16 cellular contexts compared by ENCODE assay signal in genomic region chr3:195079636-195080035, GRCh38.
DNase-seq lines count a peak whose midpoint lies in the region; ATAC-seq, FAIRE-seq and TF ChIP-seq lines count a peak whose summit lies in the region.
"Had no signal": no experiment of that assay in that cellular context is flagged by ENCODE, and none has a peak within 500 bp of the region (broad histone marks: within the 10 kb centered on the region; RNA-seq: fewer than 3 reads in every experiment).

No MANE protein-coding gene starts in this region.

- FAIRE-seq in astrocyte (lab: Jason Lieb, UNC) = no peak

- H3K14ac ChIP-seq in H9 (ENCODE audit: insufficient read depth, low read length) = no peak overlapping the region

- DNase-seq in AG08395 (ENCODE audit: low spot score) = peak; percentile 31
- DNase-seq in H9 = no peak
- DNase-seq in astrocyte (ENCODE audit: low read depth) = no peak
- DNase-seq in lung (ENCODE audit: low spot score) = no peak
- no peak for DNase-seq in activated naive CD4-positive, alpha-beta T cell (lab: John Stamatoyannopoulos, UW)
- DNase-seq in lower leg skin (ENCODE audit: low spot score in 2 of 2) = no peak
- no peak for DNase-seq in stimulated activated CD4-positive, alpha-beta T cell treated with anti-CD3 and anti-CD28 coated beads, Interleukin-4, amount 100 ng/mL, for 4 hours
- DNase-seq: anterior cingulate cortex, NCI-H187, SHP77 treated with DMSO at 0.1 percent for 48 hours, T1000 had no signal

- no peak overlapping the region for H3K27ac ChIP-seq in H9 (ENCODE audit: insufficient read length, low read depth, low read length)
- no peak overlapping the region for H3K27ac ChIP-seq in astrocyte (ENCODE audit: low read depth, low read length)
- peak overlapping the region; percentile 27 to 56 for H3K27ac ChIP-seq in lung (ENCODE audit: low read depth in 1 of 2, low read length in 1 of 2)
- H3K27ac ChIP-seq: KMS-11, neutrophil had no signal

- no peak overlapping the region for H2AK5ac ChIP-seq in H9 (ENCODE audit: insufficient read length, low read length)

- H3K36me3 Mint-ChIP-seq in H9 (ENCODE audit: insufficient read depth in 1 of 3, low read depth in 3 of 3) = peaks cover 0 to 1% (median 0%) of the 10 kb centered on the region in 3 experiments; a peak in 2 of 7 replicates
- H3K36me3 Mint-ChIP-seq in astrocyte (ENCODE audit: low read depth, unreplicated experiment) = peaks cover 4% of the 10 kb centered on the region

- no peaks in the 10 kb centered on the region for H3K27me3 Mint-ChIP-seq in H9 (ENCODE audit: low read depth)
- H3K27me3 Mint-ChIP-seq in astrocyte (ENCODE audit: low read depth, unreplicated experiment) = peaks cover 7% of the 10 kb centered on the region

- H3K9ac ChIP-seq in H9 (ENCODE audit: extremely low read depth, insufficient read length, low read length) (no peak overlapping the region), astrocyte (ENCODE audit: low read length) (no peak overlapping the region)
- H3K9ac ChIP-seq: KMS-11 had no signal

- no CpG with 5 or more reads among the region's 5 CpGs for WGBS in H9 (ENCODE audit: extremely low coverage, insufficient read length, low lambda C conversion rate)
- 53 to 65% methylated on average over 5 of the region's 5 CpGs for WGBS in lung, 2 donors
- WGBS in lower leg skin, 2 donors = 71 to 74% methylated on average over 5 of the region's 5 CpGs

- H3K9me3 ChIP-seq in H9 (ENCODE audit: control insufficient read depth, low read depth, low read length) = no peaks in the 10 kb centered on the region
- H3K9me3 ChIP-seq in astrocyte (ENCODE audit: insufficient read depth, low read depth, low read length) = no peaks in the 10 kb centered on the region
- no peaks in the 10 kb centered on the region for H3K9me3 ChIP-seq in lung (ENCODE audit: control insufficient read depth in 2 of 2, insufficient read depth in 1 of 2, low read length in 1 of 2)
- H3K9me3 ChIP-seq: neutrophil had no signal

- no peak overlapping the region for H2BK12ac ChIP-seq in H9 (ENCODE audit: insufficient read length, low read depth, low read length)

- H3K4me1 Mint-ChIP-seq in H9 (peaks cover 32 to 52% of the 10 kb centered on the region in 2 experiments), astrocyte (ENCODE audit: low read depth, unreplicated experiment) (peaks cover 18% of the 10 kb centered on the region)

- H3K23ac ChIP-seq in H9 (ENCODE audit: insufficient read length, low read depth, low read length) = no peak overlapping the region

- TF ChIP-seq CTCF in H9 (conservative IDR thresholded peaks at IDR 0.05) = no peak
- no peak for TF ChIP-seq CTCF in astrocyte (IDR thresholded peaks at IDR 0.05; ENCODE audit: insufficient read depth, low read depth, low read length)
- TF ChIP-seq CTCF in lung (IDR thresholded peaks at IDR 0.05; ENCODE audit: control extremely low read depth, extremely low read depth) = no peak
- TF ChIP-seq CTCF in lower leg skin (IDR thresholded peaks at IDR 0.05) = no peak

- H3K79me2 ChIP-seq in H9 (ENCODE audit: insufficient read depth, low read length) = no peaks in the 10 kb centered on the region
- no peaks in the 10 kb centered on the region for H3K79me2 ChIP-seq in astrocyte (ENCODE audit: insufficient read depth, low read length)

- H3K27me3 ChIP-seq in H9 (ENCODE audit: insufficient read depth, low read length) (no peaks in the 10 kb centered on the region), astrocyte (ENCODE audit: insufficient read depth, low read length) (no peaks in the 10 kb centered on the region), lung (ENCODE audit: control insufficient read depth, insufficient read depth) (no peaks in the 10 kb centered on the region)
- H3K27me3 ChIP-seq: neutrophil had no signal

- no peak overlapping the region for H3K18ac ChIP-seq in H9 (ENCODE audit: insufficient read length, low read depth, low read length)

- H2BK20ac ChIP-seq in H9 (ENCODE audit: low read depth, low read length, poor library complexity, severe bottlenecking) = no peak overlapping the region

- H2AFZ ChIP-seq in H9 (ENCODE audit: low read length) (no peak overlapping the region), astrocyte (ENCODE audit: low read depth, low read length) (no peak overlapping the region)

- no peak overlapping the region for H2BK5ac ChIP-seq in H9 (ENCODE audit: insufficient read length, low read length)

- H3T11ph ChIP-seq in H9 (ENCODE audit: low read length) = no peak overlapping the region

- no peak overlapping the region for H3K4ac ChIP-seq in H9 (ENCODE audit: low read depth, low read length)

- H2BK15ac ChIP-seq in H9 (ENCODE audit: low read depth, low read length) = no peak overlapping the region

- no peaks in the 10 kb centered on the region for H3K79me1 ChIP-seq in H9 (ENCODE audit: insufficient read depth, low read depth, low read length, poor library complexity, severe bottlenecking)

- H3K9me3 Mint-ChIP-seq in H9 = no peaks in the 10 kb centered on the region; a peak in 1 of 5 replicates
- no peaks in the 10 kb centered on the region for H3K9me3 Mint-ChIP-seq in astrocyte (ENCODE audit: unreplicated experiment)
- H3K9me3 Mint-ChIP-seq: activated T-helper 2 cell treated with anti-CD3 and anti-CD28 coated beads, Interferon-gamma antibody, Interleukin-2, Interleukin-4, amounts not matched to agents 10 μg/mL and 5 μg/mL and 100 μg/mL, durations not matched to agents 14 hours and 24 hours and 36 hours had no signal

- no peak overlapping the region for H2BK120ac ChIP-seq in H9 (ENCODE audit: low read depth, low read length, poor library complexity, severe bottlenecking)

- H3K4me3 Mint-ChIP-seq in H9 (peak overlapping the region in 1 of 2 experiments; percentile 10; a peak in 1 of 5 replicates), astrocyte (ENCODE audit: unreplicated experiment) (peak overlapping the region; percentile 18)

- H3K4me3 ChIP-seq in astrocyte (ENCODE audit: insufficient read depth, low read depth, low read length) (no peak overlapping the region), lung (no peak overlapping the region), lower leg skin (ENCODE audit: low read depth, poor library complexity, severe bottlenecking) (no peak overlapping the region)
- H3K4me3 ChIP-seq: skin epidermis had no signal

- no peaks in the 10 kb centered on the region for H3K23me2 ChIP-seq in H9 (ENCODE audit: insufficient read length, low read depth, low read length, poor library complexity, severe bottlenecking)

- no peak overlapping the region for H4K5ac ChIP-seq in H9 (ENCODE audit: insufficient read length, low read depth, low read length)

- no peak overlapping the region for H3K4me2 ChIP-seq in H9 (ENCODE audit: insufficient read depth, insufficient read length, low read length)
- H3K4me2 ChIP-seq in astrocyte (ENCODE audit: low read length) = no peak overlapping the region
- H3K4me2 ChIP-seq: KMS-11 had no signal

- ATAC-seq in lung (ENCODE audit: insufficient read depth, low FRiP score) (no peak), HG03439 (IDR thresholded peaks at IDR 0.05; ENCODE audit: unreplicated experiment) (no peak)

- no peak overlapping the region for H3K56ac ChIP-seq in H9 (ENCODE audit: insufficient read length, low read depth, low read length)

- H3K27ac Mint-ChIP-seq in H9 = peak overlapping the region; percentile 15 to 35 (median 21); a peak in 5 of 7 replicates
- H3K27ac Mint-ChIP-seq in astrocyte (ENCODE audit: unreplicated experiment) = no peak overlapping the region
- H3K27ac Mint-ChIP-seq: activated T-helper 2 cell treated with anti-CD3 and anti-CD28 coated beads, Interferon-gamma antibody, Interleukin-2, Interleukin-4, amounts not matched to agents 10 μg/mL and 5 μg/mL and 100 μg/mL, durations not matched to agents 14 hours and 24 hours and 36 hours had no signal

- H3K4me1 ChIP-seq in H9 (ENCODE audit: insufficient read depth, low read length) (no peaks in the 10 kb centered on the region; the same call in 1 of the 2 replicates), astrocyte (ENCODE audit: insufficient read depth, low read length) (peaks cover 9% of the 10 kb centered on the region), lung (ENCODE audit: control insufficient read depth in 2 of 2, insufficient read depth in 2 of 2, low read length in 2 of 2) (peaks cover 10 to 17% of the 10 kb centered on the region in 2 donors)

- intact Hi-C loops in lower leg skin (cut with DNase I; ENCODE audit: low total_unique reads) = no loop called here

- no peak for TF ChIP-seq POLR2A in lower leg skin (IDR thresholded peaks at IDR 0.05)

- H4K20me1 ChIP-seq in H9 (ENCODE audit: control insufficient read depth, insufficient read depth, insufficient read length) (no peaks in the 10 kb centered on the region), astrocyte (ENCODE audit: insufficient read depth, low read length) (peaks cover 45% of the 10 kb centered on the region)

- no peak overlapping the region for H4K91ac ChIP-seq in H9 (ENCODE audit: insufficient read length, low read depth, low read length)

- no peak overlapping the region for H4K8ac ChIP-seq in H9 (replicated peaks; ENCODE audit: insufficient read length, low read depth, low read length)

- no peaks in the 10 kb centered on the region for H3K36me3 ChIP-seq in astrocyte (ENCODE audit: insufficient read depth, low read length)
- H3K36me3 ChIP-seq in lung (ENCODE audit: control insufficient read depth in 2 of 2, insufficient read depth in 2 of 2, low read length in 2 of 2) = no peaks in the 10 kb centered on the region
- H3K36me3 ChIP-seq: neutrophil had no signal

Comparison
In these comparisons a context has a peak if more than half of its experiments do, and no peak if none do; other contexts are left out.
1. H3K27ac ChIP-seq: peak in lung (2 of 2); none in H9 (single experiment) and astrocyte (single experiment).